ENCODE assay signal across 8 cellular contexts in genomic region chr4:138199568-138200235, GRCh38. TPM values are rescaled to one million over a fixed set of nuclear protein-coding genes. Genes with fewer than 3 reads are reported as not detected.
DNase-seq lines count a peak whose midpoint lies in the region; ATAC-seq, FAIRE-seq and TF ChIP-seq lines count a peak whose summit lies in the region.

No MANE protein-coding gene starts in this region.

- H3K36me3 ChIP-seq in A673 (ENCODE audit: insufficient read depth, low read length, poor library complexity, severe bottlenecking) (peaks cover 20% of the 10 kb centered on the region), small intestine (ENCODE audit: control insufficient read depth in 2 of 2, insufficient read depth in 2 of 2, low read length in 2 of 2) (no peaks in the 10 kb centered on the region)

- no TSS peak for BruUV-seq in A673 (replicated peaks; lab: Mats Ljungman, UMichigan)

- no peak overlapping the region for H3K4me3 ChIP-seq in A673 (ENCODE audit: low read depth, low read length, poor library complexity, severe bottlenecking)
- H3K4me3 ChIP-seq in small intestine (ENCODE audit: low read depth in 1 of 2, low read length in 2 of 2): no peak overlapping the region

- POLR2A ChIA-PET in A673 (lab: Charles Lee; ENCODE audit: low non-redundant PET): no interaction called here

- H3K9me3 ChIP-seq in A673 (ENCODE audit: low read depth, low read length, poor library complexity, severe bottlenecking): no peaks in the 10 kb centered on the region
- no peaks in the 10 kb centered on the region for H3K9me3 ChIP-seq in small intestine (ENCODE audit: control insufficient read depth, low read depth)

- no peak for TF ChIP-seq CTCF in A673 (conservative IDR thresholded peaks at IDR 0.05; ENCODE audit: low read depth, low read length)

- H3K4me1 ChIP-seq in A673 (ENCODE audit: insufficient read depth, low read length, poor library complexity, severe bottlenecking): peaks cover 14% of the 10 kb centered on the region
- H3K4me1 ChIP-seq in small intestine (ENCODE audit: control insufficient read depth in 2 of 2, insufficient read depth in 1 of 2, low read depth in 1 of 2, low read length in 1 of 2): no peaks in the 10 kb centered on the region

- FAIRE-seq in small intestine (lab: Jason Lieb, UNC): peak; percentile 77

- CTCF ChIA-PET in A673 (lab: Charles Lee): no interaction called here

- H3K27me3 ChIP-seq in A673 (replicated peaks; ENCODE audit: insufficient read depth, low read depth, low read length, poor library complexity): no peaks in the 10 kb centered on the region
- no peaks in the 10 kb centered on the region for H3K27me3 ChIP-seq in small intestine (ENCODE audit: control insufficient read depth in 2 of 2, insufficient read depth in 2 of 2, low read length in 2 of 2)

- WGBS in small intestine, 3 donors: 7 to 44% (median 27%) methylated on average over 5 of the region's 5 CpGs

- DNase-seq in A673 (ENCODE audit: low spot score) (no peak), dermis microvascular lymphatic vessel endothelial cell (ENCODE audit: low read depth in 2 of 2) (peak; percentile 57 to 78), small intestine (peak; percentile 96), NOMO-1 treated with DMSO at 0.1 percent for 48 hours (lab: John Stamatoyannopoulos, UW; ENCODE audit: unreplicated experiment) (no peak), hepatic stellate cell (ENCODE audit: low spot score) (no peak)
- no peak for DNase-seq in stimulated activated CD4-positive, alpha-beta T cell treated with anti-CD3 and anti-CD28 coated beads, Interleukin-4, amount 100 ng/mL, for 24 hours

- ATAC-seq in GM19455 (IDR thresholded peaks at IDR 0.05; ENCODE audit: unreplicated experiment) (peak; percentile 62), HG03565 (IDR thresholded peaks at IDR 0.05; ENCODE audit: unreplicated experiment) (peak; percentile 48)

- intact Hi-C loops in A673 (cut with micrococcal nuclease; ENCODE audit: unreplicated experiment): no loop called here

- H3K27ac ChIP-seq in A673 (ENCODE audit: low read depth, low read length, poor library complexity, severe bottlenecking) (peak overlapping the region; percentile 8), small intestine (ENCODE audit: low read depth in 1 of 2, low read length in 1 of 2) (peak overlapping the region; percentile 66 to 68)

RNA-seq across cellular contexts. Expression of gene SLC7A11, which starts 42.4 kb away (rescaled TPM):
- 40.6 and 43.8 TPM in 2 replicates for total RNA-seq in A673 (2021)
- total RNA-seq in dermis microvascular lymphatic vessel endothelial cell: 6.4 and 17.3 TPM in 2 replicates
- polyA plus RNA-seq in small intestine: 1 to 10 TPM in 1 of 3 donors, under 1 TPM in 2; 0.22 to 5.6 (median 0.54) TPM

Comparison
In these comparisons a context has a peak if more than half of its experiments do, and no peak if none do; other contexts are left out.
1. DNase-seq: peak in dermis microvascular lymphatic vessel endothelial cell (2 of 2) and small intestine (single experiment); none in A673 (single experiment), NOMO-1 treated with DMSO at 0.1 percent for 48 hours (single experiment), stimulated activated CD4-positive, alpha-beta T cell treated with anti-CD3 and anti-CD28 coated beads, Interleukin-4, amount 100 ng/mL, for 24 hours (single experiment) and hepatic stellate cell (single experiment).